In genomic region chrX:42242044-42242443, GRCh38 we compare ENCODE assay signal across 31 cellular contexts.
"Had no signal": no experiment of that assay in that cellular context is flagged by ENCODE, and none has a peak within 500 bp of the region (broad histone marks: within the 10 kb centered on the region; RNA-seq: fewer than 3 reads in every experiment).

No MANE protein-coding gene starts in this region.

- H3K4me1 Mint-ChIP-seq: activated naive CD4-positive, alpha-beta T cell treated with anti-CD3 and anti-CD28 coated beads, Interleukin-2, amount 50 U/mL, for 24 hours; activated T-helper 17 cell treated with anti-CD3 and anti-CD28 coated beads, Interleukin-2, amount 50 U/mL, for 72 hours had no signal

- H3K27ac Mint-ChIP-seq: activated CD4-positive, alpha-beta T cell treated with anti-CD3 and anti-CD28 coated beads, Interleukin-2, amount 10 ng/mL, durations not matched to agents 24 days and 14 days; activated CD8-positive, alpha-beta T cell treated with anti-CD3 and anti-CD28 coated beads for 36 hours; activated naive CD4-positive, alpha-beta T cell treated with anti-CD3 and anti-CD28 coated beads, Interleukin-2, amount 50 U/mL, for 24 hours; activated naive CD8-positive, alpha-beta T cell treated with anti-CD3 and anti-CD28 coated beads, Interleukin-2, amount 10 ng/mL, durations not matched to agents 7 days and 5 days; activated T-cell treated with anti-CD3 and anti-CD28 coated beads, Interleukin-2, amount 50 U/mL, for 72 hours; activated T-helper 17 cell treated with anti-CD3 and anti-CD28 coated beads, Interleukin-2, amount 50 U/mL, for 72 hours; brain had no signal

- H3K27me3 Mint-ChIP-seq: activated CD4-positive, alpha-beta T cell treated with anti-CD3 and anti-CD28 coated beads, Interleukin-2, amount 10 ng/mL, durations not matched to agents 24 days and 14 days; activated CD8-positive, alpha-beta T cell treated with anti-CD3 and anti-CD28 coated beads for 36 hours; activated naive CD4-positive, alpha-beta T cell treated with anti-CD3 and anti-CD28 coated beads, Interleukin-2, amount 50 U/mL, for 24 hours; activated naive CD8-positive, alpha-beta T cell treated with anti-CD3 and anti-CD28 coated beads, Interleukin-2, amount 10 ng/mL, durations not matched to agents 7 days and 5 days; brain had no signal

- H3K27me3 ChIP-seq: Peyer's patch, SJSA1 had no signal

- DNase-seq: activated CD4-positive, alpha-beta T cell treated with anti-CD3 and anti-CD28 coated beads for 1 hour; activated CD4-positive, alpha-beta T cell treated with anti-CD3 and anti-CD28 coated beads, Interleukin-2, amount 10 ng/mL, durations not matched to agents 24 days and 14 days; activated CD4-positive, alpha-beta T cell treated with anti-CD3 and anti-CD28 coated beads, Interleukin-2, amount 50 U/mL, for 4 hours; activated CD4-positive, CD25-positive, alpha-beta regulatory T cell; activated CD8-positive, alpha-beta T cell treated with anti-CD3 and anti-CD28 coated beads for 36 hours; activated gamma-delta T cell; activated naive CD4-positive, alpha-beta T cell treated with Interleukin-2 at 50 U/mL for 16 hours; activated naive CD8-positive, alpha-beta T cell treated with anti-CD3 and anti-CD28 coated beads, Interleukin-2, amount 10 ng/mL, durations not matched to agents 7 days and 5 days; activated T-cell treated with anti-CD3 and anti-CD28 coated beads, Interleukin-2, amount 50 U/mL, for 1 hour; activated T-cell treated with anti-CD3 and anti-CD28 coated beads, Interleukin-2, amount 50 U/mL, for 72 hours; central memory CD4-positive, alpha-beta T cell; NCI-H1105; NCI-H1417 treated with DMSO at 0.1 percent for 48 hours; NCI-H187 treated with DMSO at 0.1 percent for 48 hours; NCI-H2081; NCI-H345; NCI-H524 treated with DMSO at 0.1 percent for 48 hours; PC-3; Peyer's patch; RPMI8226; SHP77 treated with DMSO at 0.1 percent for 48 hours; T-helper 1 cell; T-helper 2 cell; T-helper 9 cell; WERI-Rb-1 had no signal

- H3K4me3 Mint-ChIP-seq: activated CD4-positive, alpha-beta T cell treated with anti-CD3 and anti-CD28 coated beads, Interleukin-2, amount 10 ng/mL, durations not matched to agents 24 days and 14 days; activated CD8-positive, alpha-beta T cell treated with anti-CD3 and anti-CD28 coated beads for 36 hours; activated naive CD4-positive, alpha-beta T cell treated with anti-CD3 and anti-CD28 coated beads, Interleukin-2, amount 50 U/mL, for 24 hours; activated naive CD8-positive, alpha-beta T cell treated with anti-CD3 and anti-CD28 coated beads, Interleukin-2, amount 10 ng/mL, durations not matched to agents 7 days and 5 days; activated T-cell treated with anti-CD3 and anti-CD28 coated beads, Interleukin-2, amount 50 U/mL, for 72 hours; activated T-helper 17 cell treated with anti-CD3 and anti-CD28 coated beads, Interleukin-2, amount 50 U/mL, for 72 hours; brain had no signal

- H3K4me3 ChIP-seq: K562, Peyer's patch, SJSA1 had no signal

- H3K9me3 Mint-ChIP-seq: activated CD8-positive, alpha-beta T cell treated with anti-CD3 and anti-CD28 coated beads for 36 hours; activated naive CD4-positive, alpha-beta T cell treated with anti-CD3 and anti-CD28 coated beads, Interleukin-2, amount 50 U/mL, for 24 hours; activated T-helper 17 cell treated with anti-CD3 and anti-CD28 coated beads, Interleukin-2, amount 50 U/mL, for 72 hours had no signal

- H3K27ac ChIP-seq: Peyer's patch, SJSA1, WERI-Rb-1 had no signal

- H3K36me3 Mint-ChIP-seq: activated naive CD4-positive, alpha-beta T cell treated with anti-CD3 and anti-CD28 coated beads, Interleukin-2, amount 50 U/mL, for 24 hours; brain had no signal

- H3K36me3 ChIP-seq: Peyer's patch, SJSA1, WERI-Rb-1 had no signal

- H3K9me3 ChIP-seq: Peyer's patch, SJSA1 had no signal

- H3K4me1 ChIP-seq: Peyer's patch, SJSA1 had no signal

- ATAC-seq: activated CD8-positive, alpha-beta T cell treated with anti-CD3 and anti-CD28 coated beads for 36 hours; activated T-cell treated with anti-CD3 and anti-CD28 coated beads, Interleukin-2, amount 50 U/mL, for 72 hours; activated T-helper 17 cell treated with anti-CD3 and anti-CD28 coated beads, Interleukin-2, amount 50 U/mL, for 72 hours; K562; PC-3; SK-N-SH treated with all-trans-retinoic acid at 6 μM for 48 hours had no signal
